Comparison of ENCODE assay signal across 8 cellular contexts in the genomic region with DNA sequence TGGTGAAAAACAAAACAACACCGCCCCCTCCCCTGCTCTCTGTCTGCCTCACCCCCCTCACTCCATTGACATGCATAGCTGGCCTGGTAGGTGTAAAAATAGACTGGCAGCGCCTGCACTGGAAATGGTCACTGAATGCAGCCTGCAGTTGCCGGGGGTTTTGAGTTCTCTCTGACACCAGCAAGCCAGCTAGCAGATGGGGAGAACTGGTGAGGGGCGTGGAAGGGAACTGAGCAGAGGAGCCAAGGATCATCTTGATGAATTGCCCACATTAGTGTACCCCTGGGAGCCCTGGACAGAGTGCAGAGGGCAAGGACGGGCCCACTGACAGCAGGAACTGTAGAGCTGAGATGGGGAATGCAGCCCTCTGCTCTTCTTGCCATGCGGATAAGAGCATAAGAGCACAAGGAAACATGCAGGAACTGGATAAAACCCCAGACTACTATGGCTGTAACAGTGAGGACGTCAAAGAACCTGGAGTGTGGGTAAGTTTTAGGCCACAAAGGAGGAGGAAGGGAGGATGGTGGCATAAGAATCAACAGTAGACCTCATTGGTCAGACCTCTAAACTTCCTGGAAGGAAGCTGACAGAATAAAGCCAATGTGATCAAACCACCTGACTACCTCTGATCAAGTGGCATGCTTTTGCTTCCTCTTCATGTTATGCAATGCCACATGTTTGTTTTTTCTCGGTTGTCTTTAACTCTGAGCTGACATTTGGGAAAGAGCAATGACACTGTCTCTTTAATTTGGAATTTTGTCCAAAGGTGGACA.
DNase-seq lines count a peak whose midpoint lies in the region; ATAC-seq and TF ChIP-seq lines count a peak whose summit lies in the region.

No MANE protein-coding gene starts in this region.

- H3F3A ChIP-seq in SK-N-SH (replicated peaks; ENCODE audit: insufficient read depth): peaks cover 3% of the 10 kb centered on the region

- H3K36me3 ChIP-seq in BE2C (no peaks in the 10 kb centered on the region), SK-N-SH (replicated peaks in 1 of 2; ENCODE audit: control insufficient read depth in 1 of 2, insufficient read depth in 2 of 2, low read length in 1 of 2) (no peaks in the 10 kb centered on the region)
- no peaks in the 10 kb centered on the region for H3K36me3 ChIP-seq in effector memory CD4-positive, alpha-beta T cell (ENCODE audit: control insufficient read depth, insufficient read depth, low read length)

- WGBS in SK-N-SH (ENCODE audit: low lambda C conversion rate): 81% methylated on average over 6 of the region's 8 CpGs

- H3K4me3 ChIP-seq in BE2C (ENCODE audit: low read depth, low read length): no peak overlapping the region
- no peak overlapping the region for H3K4me3 ChIP-seq in SK-N-SH (ENCODE audit: low read depth in 2 of 2, low read length in 1 of 2)
- no peak overlapping the region for H3K4me3 ChIP-seq in effector memory CD4-positive, alpha-beta T cell (ENCODE audit: insufficient read depth, low read depth, low read length, poor library complexity, severe bottlenecking)

- H3K27ac Mint-ChIP-seq in neural crest cell (ENCODE audit: unreplicated experiment): peak overlapping the region; percentile 87

- POLR2A ChIA-PET in SK-N-SH (lab: Yijun Ruan, JAX): no interaction called here

- H3K9ac ChIP-seq in SK-N-SH: no peak overlapping the region

- no peaks in the 10 kb centered on the region for H3K79me2 ChIP-seq in SK-N-SH (ENCODE audit: insufficient read depth)

- CTCF ChIA-PET in SK-N-SH (lab: Yijun Ruan, JAX): no interaction called here

- no peak overlapping the region for H2AFZ ChIP-seq in SK-N-SH (ENCODE audit: low read depth)

- no peaks in the 10 kb centered on the region for H3K27me3 ChIP-seq in BE2C
- H3K27me3 ChIP-seq in SK-N-SH (ENCODE audit: insufficient read depth): no peaks in the 10 kb centered on the region
- no peaks in the 10 kb centered on the region for H3K27me3 ChIP-seq in effector memory CD4-positive, alpha-beta T cell (replicated peaks; ENCODE audit: control insufficient read depth, insufficient read depth, low read length, poor library complexity, severe bottlenecking)

- H3K9me2 ChIP-seq in SK-N-SH: no peaks in the 10 kb centered on the region

- no peak for TF ChIP-seq EP300 in SK-N-SH (IDR thresholded peaks at IDR 0.05; ENCODE audit: borderline replicate concordance in 1 of 2, low read depth in 1 of 2, low read length in 1 of 2)

- H3K36me3 Mint-ChIP-seq in neural crest cell (ENCODE audit: low read depth): peaks cover 3% of the 10 kb centered on the region

- H3K27me3 Mint-ChIP-seq in neural crest cell (ENCODE audit: low read depth): no peaks in the 10 kb centered on the region

- TF ChIP-seq RAD21 in SK-N-SH (IDR thresholded peaks at IDR 0.05; ENCODE audit: low read length): no peak

- peaks cover 54% of the 10 kb centered on the region for H3K4me1 Mint-ChIP-seq in neural crest cell

- H3K4me3 Mint-ChIP-seq in neural crest cell: peak overlapping the region; percentile 63

- H4K20me1 ChIP-seq in SK-N-SH (ENCODE audit: insufficient read depth): no peaks in the 10 kb centered on the region

- DNase-seq in BE2C (peak; percentile 17), NCI-H2029 (lab: John Stamatoyannopoulos, UW) (peak; percentile 66), globus pallidus (ENCODE audit: low spot score) (peak; percentile 7), neural crest cell (ENCODE audit: low read depth, low spot score) (peak; percentile 25), SK-N-SH (no peak)
- no peak for DNase-seq in effector memory CD4-positive, alpha-beta T cell

- H3K9me3 ChIP-seq in BE2C (no peaks in the 10 kb centered on the region), SK-N-SH (no peaks in the 10 kb centered on the region)
- no peaks in the 10 kb centered on the region for H3K9me3 ChIP-seq in effector memory CD4-positive, alpha-beta T cell (ENCODE audit: control insufficient read depth, low read length)

- H3K4me1 ChIP-seq in BE2C: no peaks in the 10 kb centered on the region; the same call in 1 of the 2 replicates
- H3K4me1 ChIP-seq in SK-N-SH (ENCODE audit: control insufficient read depth in 1 of 2, insufficient read depth in 2 of 2, low read depth in 1 of 2, low read length in 1 of 2): peaks cover 0 to 3% of the 10 kb centered on the region in 2 experiments; a peak in 2 of 4 replicates
- H3K4me1 ChIP-seq in effector memory CD4-positive, alpha-beta T cell (ENCODE audit: control insufficient read depth, insufficient read depth, low read length, poor library complexity, severe bottlenecking): no peaks in the 10 kb centered on the region

- H3K4me2 ChIP-seq in SK-N-SH: no peak overlapping the region

- no peak for TF ChIP-seq CTCF in BE2C (IDR thresholded peaks at IDR 0.05; ENCODE audit: low read depth, low read length)
- no peak for TF ChIP-seq CTCF in neural crest cell (conservative IDR thresholded peaks at IDR 0.05)
- TF ChIP-seq CTCF in SK-N-SH (IDR thresholded peaks at IDR 0.05): no peak

- peaks cover 4% of the 10 kb centered on the region for H3K9me3 Mint-ChIP-seq in neural crest cell

- ATAC-seq in HG03457 (IDR thresholded peaks at IDR 0.05; ENCODE audit: unreplicated experiment) (no peak), GM21367 (IDR thresholded peaks at IDR 0.05; ENCODE audit: unreplicated experiment) (no peak)

- no peak overlapping the region for H3K27ac ChIP-seq in SK-N-SH (ENCODE audit: low read depth in 2 of 2, low read length in 1 of 2)
- no peak overlapping the region for H3K27ac ChIP-seq in effector memory CD4-positive, alpha-beta T cell (ENCODE audit: insufficient read depth, low read length, poor library complexity, severe bottlenecking)

TF ChIP-seq in SK-N-SH, 30 proteins besides CTCF, POLR2A, EP300 and RAD21:
- TF ChIP-seq RCOR1 (IDR thresholded peaks at IDR 0.05; ENCODE audit: low read length) (no peak), RXRA (IDR thresholded peaks at IDR 0.05; ENCODE audit: borderline replicate concordance, low read depth) (no peak), RFX5 (IDR thresholded peaks at IDR 0.05; ENCODE audit: low read length) (no peak), MXI1 (IDR thresholded peaks at IDR 0.05; ENCODE audit: low read depth, low read length) (no peak), GATA2 (CRISPR knock-in tag; IDR thresholded peaks at IDR 0.05) (no peak), SIN3A (IDR thresholded peaks at IDR 0.05; ENCODE audit: borderline replicate concordance, low read depth, low read length) (no peak), FOSL2 (IDR thresholded peaks at IDR 0.05; ENCODE audit: borderline replicate concordance, low read depth) (no peak), CHD2 (IDR thresholded peaks at IDR 0.05; ENCODE audit: low read length, partially characterized antibody) (no peak), YY1 (IDR thresholded peaks at IDR 0.05; ENCODE audit: low read depth) (no peak), TEAD4 (IDR thresholded peaks at IDR 0.05; ENCODE audit: borderline replicate concordance, insufficient read depth) (no peak), NRF1 (IDR thresholded peaks at IDR 0.05; ENCODE audit: low read depth, low read length) (no peak), SMC3 (IDR thresholded peaks at IDR 0.05; ENCODE audit: low read depth, low read length) (no peak), GABPA (IDR thresholded peaks at IDR 0.05; ENCODE audit: low read depth) (no peak), MEF2A (IDR thresholded peaks at IDR 0.05; ENCODE audit: borderline replicate concordance, low read depth) (no peak), FOXM1 (IDR thresholded peaks at IDR 0.05; ENCODE audit: low read depth) (no peak)
- TF ChIP-seq, protein P1, sequence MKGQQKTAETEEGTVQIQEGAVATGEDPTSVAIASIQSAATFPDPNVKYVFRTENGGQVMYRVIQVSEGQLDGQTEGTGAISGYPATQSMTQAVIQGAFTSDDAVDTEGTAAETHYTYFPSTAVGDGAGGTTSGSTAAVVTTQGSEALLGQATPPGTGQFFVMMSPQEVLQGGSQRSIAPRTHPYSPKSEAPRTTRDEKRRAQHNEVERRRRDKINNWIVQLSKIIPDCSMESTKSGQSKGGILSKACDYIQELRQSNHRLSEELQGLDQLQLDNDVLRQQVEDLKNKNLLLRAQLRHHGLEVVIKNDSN (IDR thresholded peaks at IDR 0.05; ENCODE audit: borderline replicate concordance, low read depth): no peak
- TF ChIP-seq, protein P2, sequence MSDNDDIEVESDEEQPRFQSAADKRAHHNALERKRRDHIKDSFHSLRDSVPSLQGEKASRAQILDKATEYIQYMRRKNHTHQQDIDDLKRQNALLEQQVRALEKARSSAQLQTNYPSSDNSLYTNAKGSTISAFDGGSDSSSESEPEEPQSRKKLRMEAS (IDR thresholded peaks at IDR 0.05; ENCODE audit: low read depth): no peak
- TF ChIP-seq, protein P3, sequence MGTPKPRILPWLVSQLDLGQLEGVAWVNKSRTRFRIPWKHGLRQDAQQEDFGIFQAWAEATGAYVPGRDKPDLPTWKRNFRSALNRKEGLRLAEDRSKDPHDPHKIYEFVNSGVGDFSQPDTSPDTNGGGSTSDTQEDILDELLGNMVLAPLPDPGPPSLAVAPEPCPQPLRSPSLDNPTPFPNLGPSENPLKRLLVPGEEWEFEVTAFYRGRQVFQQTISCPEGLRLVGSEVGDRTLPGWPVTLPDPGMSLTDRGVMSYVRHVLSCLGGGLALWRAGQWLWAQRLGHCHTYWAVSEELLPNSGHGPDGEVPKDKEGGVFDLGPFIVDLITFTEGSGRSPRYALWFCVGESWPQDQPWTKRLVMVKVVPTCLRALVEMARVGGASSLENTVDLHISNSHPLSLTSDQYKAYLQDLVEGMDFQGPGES (IDR thresholded peaks at IDR 0.05; ENCODE audit: low read depth, low read length): no peak

Comparison
In these comparisons a context has a peak if more than half of its experiments do, and no peak if none do; other contexts are left out.
1. DNase-seq: peak in BE2C (single experiment), NCI-H2029 (single experiment), globus pallidus (single experiment) and neural crest cell (single experiment); none in SK-N-SH (single experiment) and effector memory CD4-positive, alpha-beta T cell (0 of 3).